In genomic region chr22:41300661-41301060, GRCh38 we compare ENCODE assay signal across 8 cellular contexts. TPM values are rescaled to one million over a fixed set of nuclear protein-coding genes. Genes with fewer than 3 reads are reported as not detected.
DNase-seq lines count a peak whose midpoint lies in the region; ATAC-seq and TF ChIP-seq lines count a peak whose summit lies in the region.

No MANE protein-coding gene starts in this region.

- no peaks in the 10 kb centered on the region for H3K9me2 ChIP-seq in PC-3 (replicated peaks; ENCODE audit: low read length)

- intact Hi-C loops in PC-3 (cut with micrococcal nuclease) (loop anchor here (1.0 kb wide), 1 partner anchor 14 kb away; the partner anchor contains the start of gene RANGAP1), ovary (cut with DNase I) (loop anchor here in 1 of 4 donors (5.0 kb wide), 1 partner anchor 57 kb away; no protein-coding TSS in a partner anchor)

- peak overlapping the region; percentile 82 for H2AFZ ChIP-seq in PC-3 (ENCODE audit: low read length)

- WGBS in ovary, 3 donors: 46 to 52% (median 49%) methylated on average over 7 of the region's 7 CpGs

- peaks cover 49% of the 10 kb centered on the region for H3K79me2 ChIP-seq in PC-3 (ENCODE audit: low read length)

- TF ChIP-seq POLR2A in ovary (IDR thresholded peaks at IDR 0.05): no peak

- no peaks in the 10 kb centered on the region for H3F3A ChIP-seq in PC-3 (ENCODE audit: low read length, unreplicated experiment)

- peak overlapping the region; percentile 99 for H3K9ac ChIP-seq in PC-3 (ENCODE audit: low read length)

- peak overlapping the region; percentile 97 for H3K4me2 ChIP-seq in PC-3 (ENCODE audit: low read length)

- peak overlapping the region; percentile 95 for H3K4me3 ChIP-seq in PC-3 (ENCODE audit: low read length)
- H3K4me3 ChIP-seq in epithelial cell of esophagus (ENCODE audit: low read length): peak overlapping the region; percentile 73
- H3K4me3 ChIP-seq in ovary: peak overlapping the region; percentile 86

- CTCF ChIA-PET in PC-3 (lab: Charles Lee): interaction anchor here (0.5 kb wide), 1 partner anchor 7 kb away, joined by 5 read pairs; no protein-coding TSS in a partner anchor

- H3K9me3 ChIP-seq in PC-3 (ENCODE audit: low read length) (no peaks in the 10 kb centered on the region), ovary (no peaks in the 10 kb centered on the region)

- peaks cover 15% of the 10 kb centered on the region for H3K4me1 ChIP-seq in PC-3 (ENCODE audit: insufficient read depth, low read length)
- peaks cover 6% of the 10 kb centered on the region for H3K4me1 ChIP-seq in ovary (ENCODE audit: insufficient read depth)

- H3K36me3 ChIP-seq in PC-3 (ENCODE audit: low read depth, low read length) (no peaks in the 10 kb centered on the region), ovary (no peaks in the 10 kb centered on the region)

- TF ChIP-seq CTCF in PC-3 (conservative IDR thresholded peaks at IDR 0.05; ENCODE audit: low read depth, low read length) (no peak), epithelial cell of esophagus (IDR thresholded peaks at IDR 0.05; ENCODE audit: insufficient read depth, low read depth, low read length, missing control alignments) (no peak), ovary (IDR thresholded peaks at IDR 0.05) (no peak)

- POLR2A ChIA-PET in PC-3 (lab: Charles Lee; ENCODE audit: unreplicated experiment): no interaction called here

- peak; percentile 38 for DNase-seq in DMS53 (lab: John Stamatoyannopoulos, UW)
- peak; percentile 28 for DNase-seq in PC-3
- peak; percentile 49 for DNase-seq in epithelial cell of esophagus (ENCODE audit: low read depth)
- DNase-seq in ovary: no peak
- no peak for DNase-seq in cerebellar nuclear complex (lab: John Stamatoyannopoulos, UW)
- no peak for DNase-seq in COLO668 (lab: John Stamatoyannopoulos, UW; ENCODE audit: unreplicated experiment)

- no peaks in the 10 kb centered on the region for H3K27me3 ChIP-seq in PC-3 (ENCODE audit: low read length)
- H3K27me3 ChIP-seq in ovary: no peaks in the 10 kb centered on the region

- TF ChIP-seq EP300 in ovary (IDR thresholded peaks at IDR 0.05): no peak

- H3K27ac ChIP-seq in PC-3 (ENCODE audit: low read length): no peak overlapping the region
- H3K27ac ChIP-seq in ovary: peak overlapping the region in 1 of 2 donors; percentile 85

- no peaks in the 10 kb centered on the region for H4K20me1 ChIP-seq in PC-3 (ENCODE audit: low read length)

- BruUV-seq in PC-3 (replicated peaks; lab: Mats Ljungman, UMichigan): no TSS peak

- ATAC-seq in PC-3 (no peak), HG03280 (IDR thresholded peaks at IDR 0.05; ENCODE audit: unreplicated experiment) (no peak), HG02610 (IDR thresholded peaks at IDR 0.05; ENCODE audit: unreplicated experiment) (no peak)

RNA-seq across cellular contexts. Expression of gene ZC3H7B, which starts 0.7 kb away (rescaled TPM):
- 34.8 and 40.5 TPM in 2 replicates for total RNA-seq in PC-3 (2014; rRNA removed)
- 10 to 100 TPM; 27.3 to 96.5 (median 88.0) TPM for total RNA-seq in ovary
- polyA plus RNA-seq in ovary: 10 to 100 TPM; 30.7 to 63.1 TPM

RNA-seq across cellular contexts. Expression of gene RANGAP1, which starts 14.7 kb away (rescaled TPM):
- total RNA-seq in PC-3 (2014; rRNA removed): 99.0 and 128 TPM in 2 replicates
- 10 to 100 TPM; 17.2 to 37.9 (median 33.7) TPM for total RNA-seq in ovary
- 10 to 100 TPM; 27.4 to 31.5 TPM for polyA plus RNA-seq in ovary

RNA-seq across cellular contexts. Expression of gene CHADL, which starts 59.9 kb away (rescaled TPM):
- total RNA-seq in PC-3 (2014; rRNA removed): 0.63 and 1.2 TPM in 2 replicates
- 1 to 10 TPM; 1.7 to 6.2 (median 2.6) TPM for total RNA-seq in ovary
- 1 to 10 TPM in 1 of 2 donors, under 1 TPM in 1; 0.08 to 4.4 TPM for polyA plus RNA-seq in ovary

Comparison
In these comparisons a context has a peak if more than half of its experiments do, and no peak if none do; other contexts are left out.
1. DNase-seq: peak in DMS53 (single experiment), PC-3 (single experiment) and epithelial cell of esophagus (single experiment); none in ovary (0 of 5), cerebellar nuclear complex (0 of 2) and COLO668 (single experiment).
2. Peak in every context shown above with its lines, with median percentiles within 50 percentile points of each other: H3K4me3 ChIP-seq.